In genomic region chr6:90406142-90406794, GRCh38 we compare ENCODE assay signal across 11 cellular contexts.
DNase-seq lines count a peak whose midpoint lies in the region; FAIRE-seq and TF ChIP-seq lines count a peak whose summit lies in the region.
"Had no signal": no experiment of that assay in that cellular context is flagged by ENCODE, and none has a peak within 500 bp of the region (broad histone marks: within the 10 kb centered on the region; RNA-seq: fewer than 3 reads in every experiment).

No MANE protein-coding gene starts in this region.

- H2BK15ac ChIP-seq in neuronal stem cell (ENCODE audit: low read length): no peak overlapping the region

- H3K4ac ChIP-seq in trophoblast cell (ENCODE audit: low read depth, low read length) (no peak overlapping the region), neuronal stem cell (ENCODE audit: low read length) (no peak overlapping the region)

- H3K9ac ChIP-seq in trophoblast cell (ENCODE audit: low read length) (no peak overlapping the region), neuronal stem cell (ENCODE audit: low read depth, low read length, poor library complexity) (no peak overlapping the region)

- H2BK5ac ChIP-seq in trophoblast cell (ENCODE audit: low read depth, low read length, poor library complexity) (peak overlapping the region; percentile 32), neuronal stem cell (ENCODE audit: low read length) (no peak overlapping the region)

- no peak overlapping the region for H2AFZ ChIP-seq in trophoblast cell (ENCODE audit: insufficient read depth, low read length, poor library complexity)
- no peak overlapping the region for H2AFZ ChIP-seq in neuronal stem cell (ENCODE audit: low read length)

- no peak for FAIRE-seq in frontal cortex (lab: Jason Lieb, UNC)

- TF ChIP-seq POLR2A in NB4 (IDR thresholded peaks at IDR 0.05; ENCODE audit: extremely low read depth, insufficient read length): no peak

- no peak overlapping the region for H4K91ac ChIP-seq in trophoblast cell (ENCODE audit: low read depth, low read length)
- H4K91ac ChIP-seq in neuronal stem cell (ENCODE audit: low read depth, low read length, poor library complexity): no peak overlapping the region

- H3K27ac ChIP-seq in trophoblast cell (ENCODE audit: low read depth, low read length) (peak overlapping the region; percentile 79), neuronal stem cell (replicated peaks; ENCODE audit: low read length) (no peak overlapping the region)
- H3K27ac ChIP-seq: SJSA1 had no signal

- H2BK120ac ChIP-seq in trophoblast cell (ENCODE audit: insufficient read depth, low read length, poor library complexity) (no peak overlapping the region), neuronal stem cell (ENCODE audit: low read depth, low read length) (no peak overlapping the region)

- no peak overlapping the region for H3K4me2 ChIP-seq in trophoblast cell (ENCODE audit: low read length)
- H3K4me2 ChIP-seq in neuronal stem cell (ENCODE audit: insufficient read depth, low read length, poor library complexity, severe bottlenecking): no peak overlapping the region

- H3K36me3 ChIP-seq in trophoblast cell (ENCODE audit: control insufficient read depth in 1 of 2, insufficient read depth in 2 of 2, low read length in 2 of 2) (no peaks in the 10 kb centered on the region), neuronal stem cell (replicated peaks in 1 of 2; ENCODE audit: control insufficient read depth in 2 of 2, insufficient read depth in 2 of 2, low read length in 2 of 2) (no peaks in the 10 kb centered on the region)
- H3K36me3 ChIP-seq: SJSA1 had no signal

- H3K27me3 ChIP-seq in trophoblast cell (ENCODE audit: insufficient read depth, low read length): no peaks in the 10 kb centered on the region
- peaks cover 0 to 12% (median 0%) of the 10 kb centered on the region in 3 experiments for H3K27me3 ChIP-seq in neuronal stem cell (ENCODE audit: control insufficient read depth in 3 of 3, insufficient read depth in 3 of 3, low read depth in 1 of 3, low read length in 3 of 3)
- H3K27me3 ChIP-seq: SJSA1 had no signal

- no CpG with 5 or more reads among the region's 6 CpGs for WGBS in trophoblast cell (ENCODE audit: extremely low coverage, insufficient coverage, insufficient read length)
- no CpG with 5 or more reads among the region's 6 CpGs for WGBS in neuronal stem cell (ENCODE audit: extremely low coverage in 2 of 2, insufficient read length in 2 of 2, insufficient replicate concordance in 1 of 2), 2 donors

- TF ChIP-seq CTCF in NB4 (IDR thresholded peaks at IDR 0.05; ENCODE audit: low read depth, low read length): no peak

- peaks cover 11% of the 10 kb centered on the region for H3K79me1 ChIP-seq in trophoblast cell (ENCODE audit: low read length)
- H3K79me1 ChIP-seq in neuronal stem cell (ENCODE audit: low read depth, low read length): no peaks in the 10 kb centered on the region

- H4K12ac ChIP-seq in trophoblast cell (ENCODE audit: low read depth, low read length): no peak overlapping the region

- no peak overlapping the region for H3K14ac ChIP-seq in trophoblast cell (ENCODE audit: low read length)
- no peak overlapping the region for H3K14ac ChIP-seq in neuronal stem cell (ENCODE audit: low read length)

- H2BK12ac ChIP-seq in trophoblast cell (ENCODE audit: low read length): no peak overlapping the region
- no peak overlapping the region for H2BK12ac ChIP-seq in neuronal stem cell (ENCODE audit: low read length)

- no peak overlapping the region for H3K23ac ChIP-seq in trophoblast cell (ENCODE audit: low read length)
- no peak overlapping the region for H3K23ac ChIP-seq in neuronal stem cell (ENCODE audit: low read depth, low read length, poor library complexity)

- H3K4me3 ChIP-seq in NB4 (ENCODE audit: low read depth, low read length) (no peak overlapping the region), trophoblast cell (ENCODE audit: low read depth, low read length) (no peak overlapping the region), neuronal stem cell (ENCODE audit: low read length in 2 of 2) (no peak overlapping the region)
- H3K4me3 ChIP-seq: SJSA1 had no signal

- peaks cover 2% of the 10 kb centered on the region for H3K9me3 ChIP-seq in trophoblast cell (ENCODE audit: insufficient read depth, low read depth, low read length)
- H3K9me3 ChIP-seq in neuronal stem cell (replicated peaks in 1 of 2; ENCODE audit: control insufficient read depth in 2 of 2, insufficient read depth in 1 of 2, low read depth in 1 of 2, low read length in 2 of 2): no peaks in the 10 kb centered on the region
- H3K9me3 ChIP-seq: SJSA1 had no signal

- H3K4me1 ChIP-seq in trophoblast cell (ENCODE audit: control insufficient read depth in 1 of 2, insufficient read depth in 2 of 2, low read length in 2 of 2) (peaks cover 20 to 29% of the 10 kb centered on the region in 2 experiments), neuronal stem cell (ENCODE audit: control insufficient read depth in 2 of 2, insufficient read depth in 1 of 2, low read depth in 1 of 2, low read length in 2 of 2) (peaks cover 14 to 18% of the 10 kb centered on the region in 2 donors)

- H3K18ac ChIP-seq in trophoblast cell (ENCODE audit: low read length) (no peak overlapping the region), neuronal stem cell (ENCODE audit: low read length) (no peak overlapping the region)

- peak; percentile 12 for DNase-seq in NCI-H2196 treated with DMSO at 0.1 percent for 48 hours (lab: John Stamatoyannopoulos, UW; ENCODE audit: unreplicated experiment)
- DNase-seq in NCI-H2196 (lab: John Stamatoyannopoulos, UW; ENCODE audit: unreplicated experiment): no peak
- peak; percentile 43 for DNase-seq in NB4 (ENCODE audit: low read depth)
- DNase-seq in astrocyte of the hippocampus (ENCODE audit: low read depth, low spot score): peak; percentile 87
- DNase-seq in trophoblast cell: peak; percentile 31 to 84
- no peak for DNase-seq in mesenteric fat pad (ENCODE audit: low spot score)
- no peak for DNase-seq in frontal cortex (ENCODE audit: low spot score in 2 of 2)
- DNase-seq in neuronal stem cell (ENCODE audit: low spot score): no peak
- DNase-seq: 8988T, glutamatergic neuron had no signal

- no peaks in the 10 kb centered on the region for H3K79me2 ChIP-seq in trophoblast cell (ENCODE audit: control insufficient read depth, insufficient read depth, low read length, poor library complexity)

- no peak overlapping the region for H4K8ac ChIP-seq in trophoblast cell (ENCODE audit: low read depth, low read length)
- no peak overlapping the region for H4K8ac ChIP-seq in neuronal stem cell (ENCODE audit: low read depth, low read length)

- H2AK5ac ChIP-seq in trophoblast cell (ENCODE audit: low read length): no peak overlapping the region
- H2AK5ac ChIP-seq in neuronal stem cell (ENCODE audit: low read depth, low read length): no peak overlapping the region

Comparison
In these comparisons a context has a peak if more than half of its experiments do, and no peak if none do; other contexts are left out.
1. DNase-seq: peak in NCI-H2196 treated with DMSO at 0.1 percent for 48 hours (single experiment), NB4 (single experiment), astrocyte of the hippocampus (single experiment) and trophoblast cell (2 of 2); none in NCI-H2196 (single experiment), mesenteric fat pad (single experiment), frontal cortex (0 of 2) and neuronal stem cell (single experiment).